9 cellular contexts compared by ENCODE assay signal in genomic region chr2:136248242-136248641, GRCh38.
DNase-seq lines count a peak whose midpoint lies in the region; ATAC-seq and TF ChIP-seq lines count a peak whose summit lies in the region.
"Had no signal": no experiment of that assay in that cellular context is flagged by ENCODE, and none has a peak within 500 bp of the region (broad histone marks: within the 10 kb centered on the region; RNA-seq: fewer than 3 reads in every experiment).

No MANE protein-coding gene starts in this region.

- no peak overlapping the region for H2BK12ac ChIP-seq in H9 (ENCODE audit: insufficient read length, low read depth, low read length)

- H3K4ac ChIP-seq in H9 (ENCODE audit: low read depth, low read length) (no peak overlapping the region), mesendoderm (ENCODE audit: low read depth, low read length) (no peak overlapping the region)

- H3K36me3 Mint-ChIP-seq in H9 (ENCODE audit: insufficient read depth in 1 of 3, low read depth in 3 of 3) = no peaks in the 10 kb centered on the region
- no peaks in the 10 kb centered on the region for H3K36me3 Mint-ChIP-seq in stimulated activated effector memory CD8-positive, alpha-beta T cell treated with anti-CD3 and anti-CD28 coated beads, Interleukin-12 subunit alpha, Interleukin-12 subunit beta, amount 100 ng/mL, for 72 hours

- no peak overlapping the region for H4K91ac ChIP-seq in H9 (ENCODE audit: insufficient read length, low read depth, low read length)

- H3K4me3 ChIP-seq in cardiac fibroblast (replicated peaks in 1 of 2; ENCODE audit: low read depth in 2 of 2, low read length in 2 of 2) (no peak overlapping the region), mesendoderm (ENCODE audit: low read length) (no peak overlapping the region)

- peak; percentile 45 for ATAC-seq in omental fat pad (ENCODE audit: low FRiP score)
- ATAC-seq in stimulated activated effector memory CD8-positive, alpha-beta T cell treated with anti-CD3 and anti-CD28 coated beads, Interleukin-12 subunit alpha, Interleukin-12 subunit beta, amount 100 ng/mL, for 72 hours = no peak

- no peaks in the 10 kb centered on the region for H3K36me3 ChIP-seq in mesendoderm (ENCODE audit: control insufficient read depth, insufficient read depth, low read length)

- H3K27ac ChIP-seq in H9 (ENCODE audit: insufficient read length, low read depth, low read length) (no peak overlapping the region), mesendoderm (ENCODE audit: low read depth, low read length) (no peak overlapping the region)

- H2BK15ac ChIP-seq in H9 (ENCODE audit: low read depth, low read length) = no peak overlapping the region
- no peak overlapping the region for H2BK15ac ChIP-seq in mesendoderm (replicated peaks; ENCODE audit: low read depth)

- H3K23me2 ChIP-seq in H9 (ENCODE audit: insufficient read length, low read depth, low read length, poor library complexity, severe bottlenecking) = no peaks in the 10 kb centered on the region

- no peak overlapping the region for H3K18ac ChIP-seq in H9 (ENCODE audit: insufficient read length, low read depth, low read length)
- H3K18ac ChIP-seq in mesendoderm (ENCODE audit: low read length) = no peak overlapping the region

- H3T11ph ChIP-seq in H9 (ENCODE audit: low read length) = no peak overlapping the region

- no peak overlapping the region for H3K14ac ChIP-seq in H9 (ENCODE audit: insufficient read depth, low read length)

- H3K79me1 ChIP-seq in H9 (ENCODE audit: insufficient read depth, low read depth, low read length, poor library complexity, severe bottlenecking) (no peaks in the 10 kb centered on the region), mesendoderm (ENCODE audit: low read length) (no peaks in the 10 kb centered on the region)

- no peak overlapping the region for H3K27ac Mint-ChIP-seq in H9
- H3K27ac Mint-ChIP-seq in stimulated activated effector memory CD8-positive, alpha-beta T cell treated with anti-CD3 and anti-CD28 coated beads, Interleukin-12 subunit alpha, Interleukin-12 subunit beta, amount 100 ng/mL, for 72 hours = no peak overlapping the region

- no peaks in the 10 kb centered on the region; a peak in 1 of 5 replicates for H3K9me3 Mint-ChIP-seq in H9
- no peaks in the 10 kb centered on the region for H3K9me3 Mint-ChIP-seq in stimulated activated effector memory CD8-positive, alpha-beta T cell treated with anti-CD3 and anti-CD28 coated beads, Interleukin-12 subunit alpha, Interleukin-12 subunit beta, amount 100 ng/mL, for 72 hours

- H3K9ac ChIP-seq in H9 (ENCODE audit: extremely low read depth, insufficient read length, low read length) = no peak overlapping the region
- no peak overlapping the region for H3K9ac ChIP-seq in mesendoderm (ENCODE audit: low read length)

- H4K20me1 ChIP-seq in H9 (ENCODE audit: control insufficient read depth, insufficient read depth, insufficient read length) = no peaks in the 10 kb centered on the region

- H2AK5ac ChIP-seq in H9 (ENCODE audit: insufficient read length, low read length) (no peak overlapping the region), mesendoderm (ENCODE audit: low read length) (no peak overlapping the region)

- peaks cover 7 to 10% of the 10 kb centered on the region in 2 experiments for H3K4me1 Mint-ChIP-seq in H9
- H3K4me1 Mint-ChIP-seq in stimulated activated effector memory CD8-positive, alpha-beta T cell treated with anti-CD3 and anti-CD28 coated beads, Interleukin-12 subunit alpha, Interleukin-12 subunit beta, amount 100 ng/mL, for 72 hours = peaks cover 46% of the 10 kb centered on the region

- H3K4me1 ChIP-seq in H9 (ENCODE audit: insufficient read depth, low read length) = no peaks in the 10 kb centered on the region
- no peaks in the 10 kb centered on the region for H3K4me1 ChIP-seq in mesendoderm (ENCODE audit: control insufficient read depth, low read depth, low read length)

- no peak overlapping the region for H3K23ac ChIP-seq in H9 (ENCODE audit: insufficient read length, low read depth, low read length)
- no peak overlapping the region for H3K23ac ChIP-seq in mesendoderm (ENCODE audit: low read length)

- no peak overlapping the region for H2BK20ac ChIP-seq in H9 (ENCODE audit: low read depth, low read length, poor library complexity, severe bottlenecking)

- H3K56ac ChIP-seq in H9 (ENCODE audit: insufficient read length, low read depth, low read length) (no peak overlapping the region), mesendoderm (ENCODE audit: low read length) (no peak overlapping the region)

- no peaks in the 10 kb centered on the region for H3K27me3 Mint-ChIP-seq in H9 (ENCODE audit: low read depth)

- H3K9me3 ChIP-seq in H9 (ENCODE audit: control insufficient read depth, low read depth, low read length) = no peaks in the 10 kb centered on the region

- no peak overlapping the region for H3K4me3 Mint-ChIP-seq in H9
- H3K4me3 Mint-ChIP-seq in stimulated activated effector memory CD8-positive, alpha-beta T cell treated with anti-CD3 and anti-CD28 coated beads, Interleukin-12 subunit alpha, Interleukin-12 subunit beta, amount 100 ng/mL, for 72 hours = no peak overlapping the region

- no CpG with 5 or more reads among the region's 2 CpGs for WGBS in H9 (ENCODE audit: extremely low coverage, insufficient read length, low lambda C conversion rate)
- no CpG with 5 or more reads among the region's 2 CpGs for WGBS in mesendoderm (ENCODE audit: extremely low coverage, insufficient coverage, low lambda C conversion rate)

- DNase-seq in HCEC 1CT (peak; percentile 37), NCI-H2227 (lab: John Stamatoyannopoulos, UW; ENCODE audit: unreplicated experiment) (peak; percentile 62), cardiac fibroblast (ENCODE audit: low read depth in 2 of 2) (peak; percentile 68 to 79), omental fat pad (ENCODE audit: low spot score) (no peak), H9 (no peak), mesendoderm (no peak)
- DNase-seq in stimulated activated effector memory CD8-positive, alpha-beta T cell treated with anti-CD3 and anti-CD28 coated beads, Interleukin-12 subunit alpha, Interleukin-12 subunit beta, amount 100 ng/mL, for 72 hours (ENCODE audit: low spot score in 2 of 2) = no peak
- no peak for DNase-seq in activated CD8-positive, alpha-beta memory T cell treated with anti-CD3 and anti-CD28 coated beads for 24 hours
- DNase-seq: activated T-cell treated with anti-CD3 and anti-CD28 coated beads, Interleukin-2, amount 50 U/mL, for 1 hour had no signal

- H2BK5ac ChIP-seq in H9 (ENCODE audit: insufficient read length, low read length) (no peak overlapping the region), mesendoderm (ENCODE audit: low read length) (no peak overlapping the region)

- H4K8ac ChIP-seq in H9 (replicated peaks; ENCODE audit: insufficient read length, low read depth, low read length) (no peak overlapping the region), mesendoderm (ENCODE audit: low read depth, low read length) (no peak overlapping the region)

- H4K5ac ChIP-seq in H9 (ENCODE audit: insufficient read length, low read depth, low read length) (no peak overlapping the region), mesendoderm (ENCODE audit: low read length) (no peak overlapping the region)

- H3K27me3 ChIP-seq in H9 (ENCODE audit: insufficient read depth, low read length) (no peaks in the 10 kb centered on the region), mesendoderm (ENCODE audit: insufficient read depth, low read length, poor library complexity) (no peaks in the 10 kb centered on the region)

- no peak overlapping the region for H2AFZ ChIP-seq in H9 (ENCODE audit: low read length)

- no peak for TF ChIP-seq CTCF in cardiac fibroblast (IDR thresholded peaks at IDR 0.05; ENCODE audit: low read depth, low read length)
- TF ChIP-seq CTCF in omental fat pad (IDR thresholded peaks at IDR 0.05) = no peak
- TF ChIP-seq CTCF in H9 (conservative IDR thresholded peaks at IDR 0.05) = no peak

- H3K4me2 ChIP-seq in H9 (ENCODE audit: insufficient read depth, insufficient read length, low read length) (no peak overlapping the region), mesendoderm (ENCODE audit: low read length) (no peak overlapping the region)

- H2BK120ac ChIP-seq in H9 (ENCODE audit: low read depth, low read length, poor library complexity, severe bottlenecking) = no peak overlapping the region
- H2BK120ac ChIP-seq in mesendoderm (ENCODE audit: low read depth, low read length) = no peak overlapping the region

- H3K79me2 ChIP-seq in H9 (ENCODE audit: insufficient read depth, low read length) (no peaks in the 10 kb centered on the region), mesendoderm (ENCODE audit: control insufficient read depth, insufficient read depth, low read length) (no peaks in the 10 kb centered on the region)

Comparison
In these comparisons a context has a peak if more than half of its experiments do, and no peak if none do; other contexts are left out.
1. DNase-seq: peak in HCEC 1CT (single experiment), NCI-H2227 (single experiment) and cardiac fibroblast (2 of 2); none in omental fat pad (single experiment), H9 (single experiment), stimulated activated effector memory CD8-positive, alpha-beta T cell treated with anti-CD3 and anti-CD28 coated beads, Interleukin-12 subunit alpha, Interleukin-12 subunit beta, amount 100 ng/mL, for 72 hours (0 of 2), mesendoderm (single experiment) and activated CD8-positive, alpha-beta memory T cell treated with anti-CD3 and anti-CD28 coated beads for 24 hours (single experiment).